ENCODE assay signal across 1 cellular context in genomic region chr2:201580486-201580885, GRCh38.
A peak's percentile ranks its signal among the peaks of the same experiment; 100 is the strongest.
TF ChIP-seq lines count a peak whose summit lies in the region.

No MANE protein-coding gene starts in this region.

TF ChIP-seq in HepG2, 621 proteins besides CTCF, POLR2A, EP300 and RAD21 (continued from another document and continues in another):
- TF ChIP-seq NFAT5 (CRISPR knock-in tag; IDR thresholded peaks at IDR 0.05): no peak
- TF ChIP-seq EZH2 (conservative IDR thresholded peaks at IDR 0.05; ENCODE audit: low read depth, low read length): no peak
- TF ChIP-seq, protein P1, sequence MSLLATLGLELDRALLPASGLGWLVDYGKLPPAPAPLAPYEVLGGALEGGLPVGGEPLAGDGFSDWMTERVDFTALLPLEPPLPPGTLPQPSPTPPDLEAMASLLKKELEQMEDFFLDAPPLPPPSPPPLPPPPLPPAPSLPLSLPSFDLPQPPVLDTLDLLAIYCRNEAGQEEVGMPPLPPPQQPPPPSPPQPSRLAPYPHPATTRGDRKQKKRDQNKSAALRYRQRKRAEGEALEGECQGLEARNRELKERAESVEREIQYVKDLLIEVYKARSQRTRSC (CRISPR knock-in tag; IDR thresholded peaks at IDR 0.05; ENCODE audit: low read depth): no peak
- no peak for TF ChIP-seq HMGXB4 (CRISPR knock-in tag; IDR thresholded peaks at IDR 0.05; ENCODE audit: borderline replicate concordance in 1 of 2, low read depth in 1 of 2)
- TF ChIP-seq MTF2 (CRISPR knock-in tag; IDR thresholded peaks at IDR 0.05; ENCODE audit: borderline replicate concordance): no peak
- TF ChIP-seq ZNF546 (CRISPR knock-in tag; conservative IDR thresholded peaks at IDR 0.05): no peak
- no peak for TF ChIP-seq E2F2 (CRISPR knock-in tag; IDR thresholded peaks at IDR 0.05; ENCODE audit: borderline replicate concordance)
- no peak for TF ChIP-seq ZNF354B (CRISPR knock-in tag; IDR thresholded peaks at IDR 0.05)
- no peak for TF ChIP-seq KLF6 (CRISPR knock-in tag; IDR thresholded peaks at IDR 0.05)
- no peak for TF ChIP-seq AFF4 (CRISPR knock-in tag; IDR thresholded peaks at IDR 0.05)
- TF ChIP-seq ZMAT3 (CRISPR knock-in tag; conservative IDR thresholded peaks at IDR 0.05): no peak
- TF ChIP-seq, protein P2, sequence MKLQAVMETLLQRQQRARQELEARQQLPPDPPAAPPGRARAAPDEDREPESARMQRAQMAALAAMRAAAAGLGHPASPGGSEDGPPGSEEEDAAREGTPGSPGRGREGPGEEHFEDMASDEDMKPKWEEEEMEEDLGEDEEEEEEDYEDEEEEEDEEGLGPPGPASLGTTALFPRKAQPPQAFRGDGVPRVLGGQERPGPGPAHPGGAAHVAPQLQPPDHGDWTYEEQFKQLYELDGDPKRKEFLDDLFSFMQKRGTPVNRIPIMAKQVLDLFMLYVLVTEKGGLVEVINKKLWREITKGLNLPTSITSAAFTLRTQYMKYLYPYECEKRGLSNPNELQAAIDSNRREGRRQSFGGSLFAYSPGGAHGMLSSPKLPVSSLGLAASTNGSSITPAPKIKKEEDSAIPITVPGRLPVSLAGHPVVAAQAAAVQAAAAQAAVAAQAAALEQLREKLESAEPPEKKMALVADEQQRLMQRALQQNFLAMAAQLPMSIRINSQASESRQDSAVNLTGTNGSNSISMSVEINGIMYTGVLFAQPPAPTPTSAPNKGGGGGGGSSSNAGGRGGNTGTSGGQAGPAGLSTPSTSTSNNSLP (IDR thresholded peaks at IDR 0.05; ENCODE audit: low read depth, low read length): 0 out of 2 replicates have a peak, but pooled peaks have one; percentile 48
- no peak for TF ChIP-seq ZNF124 (CRISPR knock-in tag; IDR thresholded peaks at IDR 0.05)
- TF ChIP-seq HOXD1 (CRISPR knock-in tag; IDR thresholded peaks at IDR 0.05): no peak
- TF ChIP-seq IKZF4 (CRISPR knock-in tag; IDR thresholded peaks at IDR 0.05; ENCODE audit: borderline replicate concordance, low read depth, not compliant biosample characterization): no peak
- TF ChIP-seq PITX1 (CRISPR knock-in tag; IDR thresholded peaks at IDR 0.05): no peak
- TF ChIP-seq FOXC1 (CRISPR knock-in tag; IDR thresholded peaks at IDR 0.05; ENCODE audit: borderline replicate concordance): no peak
- TF ChIP-seq BATF2 (CRISPR knock-in tag; IDR thresholded peaks at IDR 0.05): no peak
- no peak for TF ChIP-seq ZBTB33 (CRISPR knock-in tag; IDR thresholded peaks at IDR 0.05)
- no peak for TF ChIP-seq CC2D1A (CRISPR knock-in tag; IDR thresholded peaks at IDR 0.05)
- no peak for TF ChIP-seq ZNF552 (CRISPR knock-in tag; IDR thresholded peaks at IDR 0.05; ENCODE audit: borderline replicate concordance)
- no peak for TF ChIP-seq TFE3 (CRISPR knock-in tag; IDR thresholded peaks at IDR 0.05)
- TF ChIP-seq, protein P3, sequence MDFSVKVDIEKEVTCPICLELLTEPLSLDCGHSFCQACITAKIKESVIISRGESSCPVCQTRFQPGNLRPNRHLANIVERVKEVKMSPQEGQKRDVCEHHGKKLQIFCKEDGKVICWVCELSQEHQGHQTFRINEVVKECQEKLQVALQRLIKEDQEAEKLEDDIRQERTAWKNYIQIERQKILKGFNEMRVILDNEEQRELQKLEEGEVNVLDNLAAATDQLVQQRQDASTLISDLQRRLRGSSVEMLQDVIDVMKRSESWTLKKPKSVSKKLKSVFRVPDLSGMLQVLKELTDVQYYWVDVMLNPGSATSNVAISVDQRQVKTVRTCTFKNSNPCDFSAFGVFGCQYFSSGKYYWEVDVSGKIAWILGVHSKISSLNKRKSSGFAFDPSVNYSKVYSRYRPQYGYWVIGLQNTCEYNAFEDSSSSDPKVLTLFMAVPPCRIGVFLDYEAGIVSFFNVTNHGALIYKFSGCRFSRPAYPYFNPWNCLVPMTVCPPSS (IDR thresholded peaks at IDR 0.05): no peak
- TF ChIP-seq GATAD2A (CRISPR knock-in tag; IDR thresholded peaks at IDR 0.05): peak; percentile 80
- no peak for TF ChIP-seq FOXA1 (IDR thresholded peaks at IDR 0.05)
- peak; percentile 56; the same call in 1 of the 2 replicates for TF ChIP-seq FOXA1 (CRISPR knock-in tag; IDR thresholded peaks at IDR 0.05)
- no peak for TF ChIP-seq ZNF253 (CRISPR knock-in tag; IDR thresholded peaks at IDR 0.05; ENCODE audit: borderline replicate concordance)
- no peak for TF ChIP-seq MEIS2 (CRISPR knock-in tag; IDR thresholded peaks at IDR 0.05)
- 0 out of 2 replicates have a peak, but pooled peaks have one; percentile 15 for TF ChIP-seq SOX5 (CRISPR knock-in tag; IDR thresholded peaks at IDR 0.05; ENCODE audit: borderline replicate concordance)
- TF ChIP-seq ZFY (CRISPR knock-in tag; IDR thresholded peaks at IDR 0.05): no peak
- TF ChIP-seq NR2F1 (CRISPR knock-in tag; IDR thresholded peaks at IDR 0.05): peak in 1 of 2 experiments; percentile 83; a peak in 2 of 4 replicates
- TF ChIP-seq PATZ1 (CRISPR knock-in tag; IDR thresholded peaks at IDR 0.05): no peak
- TF ChIP-seq GABPA (IDR thresholded peaks at IDR 0.05; ENCODE audit: low read depth, low read length): no peak
- no peak for TF ChIP-seq GABPA (CRISPR knock-in tag; IDR thresholded peaks at IDR 0.05; ENCODE audit: low read depth)
- no peak for TF ChIP-seq MXI1 (IDR thresholded peaks at IDR 0.05; ENCODE audit: borderline replicate concordance, low read depth, low read length)
- no peak for TF ChIP-seq PTBP1 (IDR thresholded peaks at IDR 0.05; ENCODE audit: low read depth, low read length, poor library complexity, severe bottlenecking)
